20 cellular contexts compared by ENCODE assay signal in genomic region chr6:36757943-36758508, GRCh38.
DNase-seq lines count a peak whose midpoint lies in the region; ATAC-seq and TF ChIP-seq lines count a peak whose summit lies in the region.
"Had no signal": no experiment of that assay in that cellular context is flagged by ENCODE, and none has a peak within 500 bp of the region (broad histone marks: within the 10 kb centered on the region; RNA-seq: fewer than 3 reads in every experiment).

No MANE protein-coding gene starts in this region.

- no peak for DNase-seq in activated B cell treated with CpG ODN at 0.5 μM for 24 hours
- no peak for DNase-seq in memory B cell (ENCODE audit: low spot score in 2 of 2)
- DNase-seq in activated CD4-positive, alpha-beta T cell treated with anti-CD3 and anti-CD28 coated beads, Interleukin-2, amount 10 ng/mL, durations not matched to agents 7 days and 5 days: no peak
- no peak for DNase-seq in adrenal gland
- no peak for DNase-seq in activated naive CD4-positive, alpha-beta T cell (lab: John Stamatoyannopoulos, UW)
- no peak for DNase-seq in H4 (ENCODE audit: low spot score)
- DNase-seq: activated gamma-delta T cell treated with Interleukin-2 at 50 U/mL for 16 hours, C1 segment of cervical spinal cord, NCI-H1048, NCI-H187 treated with DMSO at 0.1 percent for 48 hours, NCI-H345, SHP77 treated with DMSO at 0.1 percent for 48 hours had no signal

- H3K4me3 Mint-ChIP-seq in activated B cell treated with CpG ODN at 0.5 μM for 24 hours (peak overlapping the region; percentile 90), memory B cell (peak overlapping the region; percentile 92)
- H3K4me3 Mint-ChIP-seq in activated CD4-positive, alpha-beta T cell treated with anti-CD3 and anti-CD28 coated beads, Interleukin-2, amount 10 ng/mL, durations not matched to agents 7 days and 5 days: no peak overlapping the region
- H3K4me3 Mint-ChIP-seq: nephron had no signal

- H3K36me3 Mint-ChIP-seq in activated B cell treated with CpG ODN at 0.5 μM for 24 hours (ENCODE audit: low read depth): peaks cover 14% of the 10 kb centered on the region
- peaks cover 13% of the 10 kb centered on the region for H3K36me3 Mint-ChIP-seq in memory B cell
- peaks cover 2% of the 10 kb centered on the region for H3K36me3 Mint-ChIP-seq in activated CD4-positive, alpha-beta T cell treated with anti-CD3 and anti-CD28 coated beads, Interleukin-2, amount 10 ng/mL, durations not matched to agents 7 days and 5 days (ENCODE audit: low read depth)

- H3K4me1 Mint-ChIP-seq in activated B cell treated with CpG ODN at 0.5 μM for 24 hours: peaks cover 68% of the 10 kb centered on the region
- H3K4me1 Mint-ChIP-seq in memory B cell: peaks cover 44% of the 10 kb centered on the region
- H3K4me1 Mint-ChIP-seq in activated CD4-positive, alpha-beta T cell treated with anti-CD3 and anti-CD28 coated beads, Interleukin-2, amount 10 ng/mL, durations not matched to agents 7 days and 5 days: peaks cover 53% of the 10 kb centered on the region

- CTCF ChIA-PET in activated B cell treated with CpG ODN at 0.5 μM for 24 hours (lab: Charles Lee): interaction anchor here (0.7 to 7.1 kb wide), 26 partner anchors 13 to 417 kb away, joined by 3 to 121 read pairs (median 6); partner anchors contain the start of genes CDKN1A and RAB44
- CTCF ChIA-PET in activated CD4-positive, alpha-beta T cell treated with anti-CD3 and anti-CD28 coated beads, Interleukin-2, amount 10 ng/mL, durations not matched to agents 7 days and 5 days (lab: Charles Lee): interaction anchor here (0.8 to 5.6 kb wide), 15 partner anchors 8 to 422 kb away, joined by 3 to 86 read pairs (median 5); partner anchors contain the start of genes BNIP5 and PPIL1

- H3K36me3 ChIP-seq in BLaER1: no peaks in the 10 kb centered on the region
- no peaks in the 10 kb centered on the region for H3K36me3 ChIP-seq in DOHH2 (ENCODE audit: control insufficient read depth, low read length)
- no peaks in the 10 kb centered on the region for H3K36me3 ChIP-seq in adrenal gland (replicated peaks in 1 of 2)
- H3K36me3 ChIP-seq: cardiac muscle cell had no signal

- H3K9me2 ChIP-seq in DOHH2 (replicated peaks; ENCODE audit: control insufficient read depth, low read length): no peaks in the 10 kb centered on the region

- TF ChIP-seq POLR2A in adrenal gland (IDR thresholded peaks at IDR 0.05): no peak

- no peaks in the 10 kb centered on the region for H3K27me3 Mint-ChIP-seq in activated B cell treated with CpG ODN at 0.5 μM for 24 hours
- no peaks in the 10 kb centered on the region for H3K27me3 Mint-ChIP-seq in memory B cell
- H3K27me3 Mint-ChIP-seq in activated CD4-positive, alpha-beta T cell treated with anti-CD3 and anti-CD28 coated beads, Interleukin-2, amount 10 ng/mL, durations not matched to agents 7 days and 5 days: no peaks in the 10 kb centered on the region

- no peaks in the 10 kb centered on the region for H3K79me2 ChIP-seq in DOHH2 (ENCODE audit: control insufficient read depth, low read length)
- H3K79me2 ChIP-seq: parathyroid adenoma had no signal

- H3K27ac ChIP-seq in BLaER1 (0 out of 2 replicates have a peak overlapping the region, but pooled peaks have one; percentile 1), DOHH2 (ENCODE audit: low read depth, low read length) (no peak overlapping the region), adrenal gland (no peak overlapping the region)
- H3K27ac ChIP-seq: cardiac muscle cell, epithelial cell of prostate, KMS-11, parathyroid adenoma had no signal

- H3K4me2 ChIP-seq in BLaER1: peak overlapping the region; percentile 67
- peak overlapping the region; percentile 52 for H3K4me2 ChIP-seq in DOHH2 (ENCODE audit: low read length)

- H3K4me3 ChIP-seq in BLaER1: no peak overlapping the region
- no peak overlapping the region for H3K4me3 ChIP-seq in DOHH2 (ENCODE audit: low read length)
- H3K4me3 ChIP-seq in adrenal gland: no peak overlapping the region
- H3K4me3 ChIP-seq: cardiac muscle cell had no signal

- no peaks in the 10 kb centered on the region for H3F3A ChIP-seq in DOHH2 (ENCODE audit: control insufficient read depth, insufficient read depth)

- H3K9me3 Mint-ChIP-seq in activated B cell treated with CpG ODN at 0.5 μM for 24 hours (no peaks in the 10 kb centered on the region), memory B cell (no peaks in the 10 kb centered on the region)
- H3K9me3 Mint-ChIP-seq in activated CD4-positive, alpha-beta T cell treated with anti-CD3 and anti-CD28 coated beads, Interleukin-2, amount 10 ng/mL, durations not matched to agents 7 days and 5 days: no peaks in the 10 kb centered on the region
- H3K9me3 Mint-ChIP-seq: nephron had no signal

- H3K27ac Mint-ChIP-seq in activated B cell treated with CpG ODN at 0.5 μM for 24 hours (peak overlapping the region; percentile 97), memory B cell (peak overlapping the region; percentile 96)
- no peak overlapping the region for H3K27ac Mint-ChIP-seq in activated CD4-positive, alpha-beta T cell treated with anti-CD3 and anti-CD28 coated beads, Interleukin-2, amount 10 ng/mL, durations not matched to agents 7 days and 5 days
- H3K27ac Mint-ChIP-seq: nephron had no signal

- TF ChIP-seq CTCF in DOHH2 (IDR thresholded peaks at IDR 0.05; ENCODE audit: low read depth, low read length, poor library complexity, severe bottlenecking) (no peak), activated B cell treated with CpG ODN at 0.5 μM for 24 hours (IDR thresholded peaks at IDR 0.05) (no peak), adrenal gland (IDR thresholded peaks at IDR 0.05) (no peak)

- H3K9ac ChIP-seq in BLaER1: no peak overlapping the region; the same call in 1 of the 2 replicates
- H3K9ac ChIP-seq: KMS-11, parathyroid adenoma had no signal

- no peaks in the 10 kb centered on the region for H3K9me3 ChIP-seq in BLaER1
- no peaks in the 10 kb centered on the region for H3K9me3 ChIP-seq in DOHH2 (ENCODE audit: control insufficient read depth, insufficient read depth, low read length)
- no peaks in the 10 kb centered on the region for H3K9me3 ChIP-seq in adrenal gland (replicated peaks in 1 of 3)

- WGBS in adrenal gland, 4 donors: 80 to 89% (median 84%) methylated on average over 6 of the region's 6 CpGs

- intact Hi-C loops in activated B cell treated with CpG ODN at 0.5 μM for 24 hours (cut with micrococcal nuclease): loop anchor here (2.0 to 5.0 kb wide), 3 partner anchors 17 to 316 kb away; partner anchors contain the start of genes KCTD20 and PXT1
- intact Hi-C loops in adrenal gland (cut with DNase I): loop anchor here in 1 of 2 donors (10.0 kb wide), 1 partner anchor 143 kb away; no protein-coding TSS in a partner anchor

- POLR2A ChIA-PET in activated B cell treated with CpG ODN at 0.5 μM for 24 hours (lab: Charles Lee): interaction anchor here (1.0 to 9.9 kb wide), 7 partner anchors 25 to 163 kb away, joined by 3 to 226 read pairs (median 5); partner anchors contain the start of genes CDKN1A and SRSF3
- POLR2A ChIA-PET in activated CD4-positive, alpha-beta T cell treated with anti-CD3 and anti-CD28 coated beads, Interleukin-2, amount 10 ng/mL, durations not matched to agents 7 days and 5 days (lab: Charles Lee): no interaction called here

- H3K4me1 ChIP-seq in BLaER1: peaks cover 99% of the 10 kb centered on the region
- peaks cover 41% of the 10 kb centered on the region for H3K4me1 ChIP-seq in DOHH2 (ENCODE audit: control insufficient read depth, low read length)
- H3K4me1 ChIP-seq in adrenal gland (replicated peaks in 1 of 2): peaks cover 0 to 18% of the 10 kb centered on the region in 2 donors

- ATAC-seq in activated B cell treated with CpG ODN at 0.5 μM for 24 hours (ENCODE audit: low read depth) (no peak), memory B cell (ENCODE audit: low read depth) (no peak)
- ATAC-seq: right cardiac atrium had no signal

- H3K27me3 ChIP-seq in BLaER1: no peaks in the 10 kb centered on the region
- peaks cover 3% of the 10 kb centered on the region for H3K27me3 ChIP-seq in DOHH2 (ENCODE audit: control insufficient read depth, low read length)
- no peaks in the 10 kb centered on the region for H3K27me3 ChIP-seq in adrenal gland
- H3K27me3 ChIP-seq: cardiac muscle cell had no signal

- no peaks in the 10 kb centered on the region for H4K20me1 ChIP-seq in BLaER1
- no peaks in the 10 kb centered on the region for H4K20me1 ChIP-seq in DOHH2 (ENCODE audit: control insufficient read depth, insufficient read depth, low read depth, low read length)
